In genomic region chr3:195160908-195161434, GRCh38 we compare ENCODE assay signal across 14 cellular contexts.
DNase-seq lines count a peak whose midpoint lies in the region; ATAC-seq and TF ChIP-seq lines count a peak whose summit lies in the region.
"Had no signal": no experiment of that assay in that cellular context is flagged by ENCODE, and none has a peak within 500 bp of the region (broad histone marks: within the 10 kb centered on the region; RNA-seq: fewer than 3 reads in every experiment).

No MANE protein-coding gene starts in this region.

- no peak overlapping the region for H3K4me3 ChIP-seq in CD4-positive, CD25-positive, alpha-beta regulatory T cell (ENCODE audit: low read depth, low read length)
- H3K4me3 ChIP-seq in Peyer's patch (no peak overlapping the region), hepatocyte (no peak overlapping the region), smooth muscle cell (no peak overlapping the region)

- no peak overlapping the region for H3K4me2 ChIP-seq in hepatocyte
- no peak overlapping the region for H3K4me2 ChIP-seq in smooth muscle cell

- H3K9me2 ChIP-seq in hepatocyte (replicated peaks; ENCODE audit: insufficient read depth) = no peaks in the 10 kb centered on the region

- POLR2A ChIA-PET in activated CD4-positive, alpha-beta T cell treated with anti-CD3 and anti-CD28 coated beads, Interleukin-2, amount 10 ng/mL, durations not matched to agents 7 days and 5 days (lab: Charles Lee) = no interaction called here

- TF ChIP-seq CTCF in Peyer's patch (IDR thresholded peaks at IDR 0.05) (no peak), hepatocyte (IDR thresholded peaks at IDR 0.05; ENCODE audit: poor library complexity) (no peak), smooth muscle cell (IDR thresholded peaks at IDR 0.05; ENCODE audit: borderline replicate concordance, insufficient read depth, poor library complexity, severe bottlenecking) (no peak)

- H3K36me3 Mint-ChIP-seq in CD4-positive, CD25-positive, alpha-beta regulatory T cell = no peaks in the 10 kb centered on the region
- H3K36me3 Mint-ChIP-seq in activated CD4-positive, alpha-beta T cell treated with anti-CD3 and anti-CD28 coated beads, Interleukin-2, amount 10 ng/mL, durations not matched to agents 7 days and 5 days (ENCODE audit: low read depth) = no peaks in the 10 kb centered on the region

- H3K27ac ChIP-seq in CD4-positive, CD25-positive, alpha-beta regulatory T cell (ENCODE audit: insufficient read depth, low read length, poor library complexity, severe bottlenecking) = no peak overlapping the region
- H3K27ac ChIP-seq in Peyer's patch (peak overlapping the region; percentile 26 to 76 (median 65)), hepatocyte (peak overlapping the region; percentile 70), smooth muscle cell (ENCODE audit: low read depth) (peak overlapping the region; percentile 88)

- no peaks in the 10 kb centered on the region for H3K36me3 ChIP-seq in CD4-positive, CD25-positive, alpha-beta regulatory T cell (ENCODE audit: control insufficient read depth, insufficient read depth, low read length)
- H3K36me3 ChIP-seq in Peyer's patch = no peaks in the 10 kb centered on the region
- H3K36me3 ChIP-seq in hepatocyte (replicated peaks; ENCODE audit: insufficient read depth, low read depth) = no peaks in the 10 kb centered on the region
- H3K36me3 ChIP-seq in smooth muscle cell (ENCODE audit: low read depth) = no peaks in the 10 kb centered on the region

- no peaks in the 10 kb centered on the region for H3K27me3 Mint-ChIP-seq in CD4-positive, CD25-positive, alpha-beta regulatory T cell
- H3K27me3 Mint-ChIP-seq in activated CD4-positive, alpha-beta T cell treated with anti-CD3 and anti-CD28 coated beads, Interleukin-2, amount 10 ng/mL, durations not matched to agents 7 days and 5 days = no peaks in the 10 kb centered on the region
- H3K27me3 Mint-ChIP-seq: activated T-cell treated with anti-CD3 and anti-CD28 coated beads, Interleukin-2, amount 50 U/mL, for 24 hours had no signal

- H3K9ac ChIP-seq in smooth muscle cell (ENCODE audit: low read depth) = no peak overlapping the region

- CTCF ChIA-PET in activated CD4-positive, alpha-beta T cell treated with anti-CD3 and anti-CD28 coated beads, Interleukin-2, amount 10 ng/mL, durations not matched to agents 7 days and 5 days (lab: Charles Lee) = no interaction called here

- H3K79me2 ChIP-seq in hepatocyte (peaks cover 5% of the 10 kb centered on the region), smooth muscle cell (ENCODE audit: low read depth) (no peaks in the 10 kb centered on the region)

- H3K9me3 ChIP-seq in CD4-positive, CD25-positive, alpha-beta regulatory T cell (ENCODE audit: control insufficient read depth in 2 of 2, low read length in 2 of 2) = no peaks in the 10 kb centered on the region
- H3K9me3 ChIP-seq in Peyer's patch (no peaks in the 10 kb centered on the region), hepatocyte (ENCODE audit: low read depth) (no peaks in the 10 kb centered on the region), smooth muscle cell (replicated peaks; ENCODE audit: low read depth) (no peaks in the 10 kb centered on the region)

- H3K9me3 Mint-ChIP-seq in CD4-positive, CD25-positive, alpha-beta regulatory T cell = peaks cover 0 to 2% (median 0%) of the 10 kb centered on the region in 7 donors
- no peaks in the 10 kb centered on the region for H3K9me3 Mint-ChIP-seq in activated CD4-positive, alpha-beta T cell treated with anti-CD3 and anti-CD28 coated beads, Interleukin-2, amount 10 ng/mL, durations not matched to agents 7 days and 5 days
- H3K9me3 Mint-ChIP-seq: activated T-cell treated with anti-CD3 and anti-CD28 coated beads, Interleukin-2, amount 50 U/mL, for 24 hours; neural crest cell had no signal

- H3K4me3 Mint-ChIP-seq in CD4-positive, CD25-positive, alpha-beta regulatory T cell = no peak overlapping the region
- no peak overlapping the region for H3K4me3 Mint-ChIP-seq in activated CD4-positive, alpha-beta T cell treated with anti-CD3 and anti-CD28 coated beads, Interleukin-2, amount 10 ng/mL, durations not matched to agents 7 days and 5 days
- H3K4me3 Mint-ChIP-seq: activated T-cell treated with anti-CD3 and anti-CD28 coated beads, Interleukin-2, amount 50 U/mL, for 24 hours; neural crest cell had no signal

- peaks cover 20 to 79% (median 46%) of the 10 kb centered on the region in 4 donors for H3K4me1 Mint-ChIP-seq in CD4-positive, CD25-positive, alpha-beta regulatory T cell
- H3K4me1 Mint-ChIP-seq in activated CD4-positive, alpha-beta T cell treated with anti-CD3 and anti-CD28 coated beads, Interleukin-2, amount 10 ng/mL, durations not matched to agents 7 days and 5 days = peaks cover 31% of the 10 kb centered on the region

- H2AFZ ChIP-seq in hepatocyte (no peak overlapping the region), smooth muscle cell (ENCODE audit: low read depth) (no peak overlapping the region)

- H4K20me1 ChIP-seq in hepatocyte (ENCODE audit: insufficient read depth, poor library complexity, severe bottlenecking) (no peaks in the 10 kb centered on the region), smooth muscle cell (ENCODE audit: low read depth) (no peaks in the 10 kb centered on the region)

- TF ChIP-seq POLR2A in Peyer's patch (IDR thresholded peaks at IDR 0.05) = no peak

- ATAC-seq in CD4-positive, CD25-positive, alpha-beta regulatory T cell (ENCODE audit: low read depth in 2 of 2) = no peak
- no peak for ATAC-seq in GM19324 (IDR thresholded peaks at IDR 0.05; ENCODE audit: low FRiP score, unreplicated experiment)

- 99% methylated on average over 11 of the region's 11 CpGs for WGBS in hepatocyte (ENCODE audit: low lambda C conversion rate, missing lambda C conversion rate)
- 98% methylated on average over 11 of the region's 11 CpGs for WGBS in smooth muscle cell (ENCODE audit: low lambda C conversion rate)

- H3K4me1 ChIP-seq in CD4-positive, CD25-positive, alpha-beta regulatory T cell (ENCODE audit: control insufficient read depth, insufficient read depth, low read length, poor library complexity, severe bottlenecking) = peaks cover 22% of the 10 kb centered on the region
- H3K4me1 ChIP-seq in Peyer's patch (peaks cover 0 to 26% (median 9%) of the 10 kb centered on the region in 4 donors), hepatocyte (ENCODE audit: insufficient read depth) (peaks cover 29% of the 10 kb centered on the region), smooth muscle cell (ENCODE audit: low read depth) (peaks cover 8% of the 10 kb centered on the region)

- H3K27me3 ChIP-seq in CD4-positive, CD25-positive, alpha-beta regulatory T cell (ENCODE audit: control insufficient read depth, insufficient read depth, low read length) = no peaks in the 10 kb centered on the region
- H3K27me3 ChIP-seq in Peyer's patch (no peaks in the 10 kb centered on the region), hepatocyte (no peaks in the 10 kb centered on the region), smooth muscle cell (ENCODE audit: low read depth) (no peaks in the 10 kb centered on the region)

- peaks cover 11% of the 10 kb centered on the region for H3F3A ChIP-seq in smooth muscle cell (ENCODE audit: low read depth)

- H3K27ac Mint-ChIP-seq in CD4-positive, CD25-positive, alpha-beta regulatory T cell = peak overlapping the region in 2 of 3 donors; percentile 67
- H3K27ac Mint-ChIP-seq in activated CD4-positive, alpha-beta T cell treated with anti-CD3 and anti-CD28 coated beads, Interleukin-2, amount 10 ng/mL, durations not matched to agents 7 days and 5 days = no peak overlapping the region
- H3K27ac Mint-ChIP-seq: activated T-cell treated with anti-CD3 and anti-CD28 coated beads, Interleukin-2, amount 50 U/mL, for 24 hours had no signal

- DNase-seq in CD4-positive, CD25-positive, alpha-beta regulatory T cell = no peak
- DNase-seq in Peyer's patch (no peak), hepatocyte (ENCODE audit: low spot score) (no peak), smooth muscle cell (lab: John Stamatoyannopoulos, UW; ENCODE audit: unreplicated experiment) (no peak), retina (no peak), SW480 (ENCODE audit: low spot score) (no peak)
- DNase-seq in activated CD4-positive, alpha-beta T cell treated with anti-CD3 and anti-CD28 coated beads, Interleukin-2, amount 10 ng/mL, durations not matched to agents 7 days and 5 days = no peak
- DNase-seq: activated CD4-positive, CD25-positive, alpha-beta regulatory T cell treated with anti-CD3 and anti-CD28 coated beads, Interleukin-2, amount 50 U/mL, for 72 hours; activated T-cell treated with anti-CD3 and anti-CD28 coated beads, Interleukin-2, amount 50 U/mL, for 24 hours; kidney glomerular epithelial cell; MV-4-11; OCI-M1 had no signal
